ENCODE assay signal across 9 cellular contexts in genomic region chr17:21289902-21290571, GRCh38. TPM values are rescaled to one million over a fixed set of nuclear protein-coding genes. Genes with fewer than 3 reads are reported as not detected.
DNase-seq lines count a peak whose midpoint lies in the region; ATAC-seq and TF ChIP-seq lines count a peak whose summit lies in the region.
"Had no signal": no experiment of that assay in that cellular context is flagged by ENCODE, and none has a peak within 500 bp of the region (broad histone marks: within the 10 kb centered on the region; RNA-seq: fewer than 3 reads in every experiment).

No MANE protein-coding gene starts in this region.

- H3K27me3 ChIP-seq in A673 (replicated peaks; ENCODE audit: insufficient read depth, low read depth, low read length, poor library complexity) (no peaks in the 10 kb centered on the region), HL-60 (ENCODE audit: insufficient read depth, poor library complexity, severe bottlenecking) (no peaks in the 10 kb centered on the region), body of pancreas (no peaks in the 10 kb centered on the region), muscle layer of colon (ENCODE audit: control insufficient read depth in 1 of 2, insufficient read depth in 2 of 2, low read length in 2 of 2) (no peaks in the 10 kb centered on the region)

- H3K4me3 ChIP-seq in A673 (ENCODE audit: low read depth, low read length, poor library complexity, severe bottlenecking), result no peak overlapping the region
- H3K4me3 ChIP-seq in HL-60 (replicated peaks; ENCODE audit: insufficient read depth, low read length), result no peak overlapping the region
- no peak overlapping the region for H3K4me3 ChIP-seq in body of pancreas
- no peak overlapping the region for H3K4me3 ChIP-seq in muscle layer of colon (ENCODE audit: low read depth in 1 of 2, low read length in 2 of 2)

- H3K4me1 ChIP-seq in A673 (ENCODE audit: insufficient read depth, low read length, poor library complexity, severe bottlenecking) (peaks cover 25% of the 10 kb centered on the region), body of pancreas (peaks cover 62% of the 10 kb centered on the region), muscle layer of colon (ENCODE audit: insufficient read depth, low read length) (peaks cover 60% of the 10 kb centered on the region)

- BruUV-seq in A673 (replicated peaks; lab: Mats Ljungman, UMichigan), result no TSS peak

- H3K27ac ChIP-seq in A673 (ENCODE audit: low read depth, low read length, poor library complexity, severe bottlenecking) (peak overlapping the region; percentile 94), HL-60 (replicated peaks) (peak overlapping the region; percentile 97), body of pancreas (peak overlapping the region; percentile 96 to 99 (median 97)), muscle layer of colon (ENCODE audit: low read depth, low read length) (peak overlapping the region; percentile 63)

- TF ChIP-seq CTCF in A673 (conservative IDR thresholded peaks at IDR 0.05; ENCODE audit: low read depth, low read length), result no peak
- no peak for TF ChIP-seq CTCF in HL-60 (IDR thresholded peaks at IDR 0.05; ENCODE audit: insufficient read depth, low read length)
- peak in 3 of 7 experiments; percentile 6 to 12 (median 10) for TF ChIP-seq CTCF in body of pancreas (IDR thresholded peaks at IDR 0.05)

- H3K36me3 ChIP-seq in A673 (ENCODE audit: insufficient read depth, low read length, poor library complexity, severe bottlenecking) (no peaks in the 10 kb centered on the region), body of pancreas (replicated peaks in 1 of 2; ENCODE audit: insufficient read depth in 1 of 2, low read depth in 2 of 2) (no peaks in the 10 kb centered on the region), muscle layer of colon (ENCODE audit: insufficient read depth, low read length) (no peaks in the 10 kb centered on the region)

- no peak overlapping the region for H3K9ac ChIP-seq in muscle layer of colon (ENCODE audit: low read length)

- ATAC-seq in body of pancreas, result no peak
- ATAC-seq in GM19452 (IDR thresholded peaks at IDR 0.05; ENCODE audit: unreplicated experiment), result no peak
- ATAC-seq in HG02571 (IDR thresholded peaks at IDR 0.05; ENCODE audit: unreplicated experiment), result no peak

- 24 to 29% methylated on average over 11 to 17 of the region's 18 CpGs for WGBS in body of pancreas, 2 donors

- CTCF ChIA-PET in A673 (lab: Charles Lee), result no interaction called here

- POLR2A ChIA-PET in A673 (lab: Charles Lee; ENCODE audit: low non-redundant PET), result no interaction called here

- no peak for DNase-seq in A673 (ENCODE audit: low spot score)
- DNase-seq in HL-60 (ENCODE audit: low read depth in 1 of 2, low spot score in 1 of 2), result no peak
- peak; percentile 48 to 80 (median 67) for DNase-seq in body of pancreas
- no peak for DNase-seq in DMS153 (lab: John Stamatoyannopoulos, UW)
- DNase-seq in NCI-H146 treated with DMSO at 0.1 percent for 48 hours (lab: John Stamatoyannopoulos, UW; ENCODE audit: unreplicated experiment), result no peak
- DNase-seq: NCI-H1417 treated with DMSO at 0.1 percent for 48 hours had no signal

- TF ChIP-seq POLR2A in body of pancreas (IDR thresholded peaks at IDR 0.05), result no peak

- intact Hi-C loops in A673 (cut with micrococcal nuclease; ENCODE audit: unreplicated experiment), result no loop called here
- intact Hi-C loops in body of pancreas (cut with DNase I), result no loop called here

- peaks cover 6% of the 10 kb centered on the region for H3K9me3 ChIP-seq in A673 (ENCODE audit: low read depth, low read length, poor library complexity, severe bottlenecking)
- H3K9me3 ChIP-seq in body of pancreas, result no peaks in the 10 kb centered on the region
- no peaks in the 10 kb centered on the region for H3K9me3 ChIP-seq in muscle layer of colon (ENCODE audit: low read length)

RNA-seq across cellular contexts. Expression of gene MAP2K3, which starts 5.5 kb away (rescaled TPM):
- total RNA-seq in A673 (2021), result 39.0 and 44.0 TPM in 2 replicates
- total RNA-seq in body of pancreas, result 10 to 100 TPM; 15.3 to 48.1 TPM

RNA-seq across cellular contexts. Expression of gene NATD1, which starts 36.8 kb away (rescaled TPM):
- total RNA-seq in A673 (2021), result 0.75 and 2.3 TPM in 2 replicates
- 1 to 10 TPM; 2.6 to 7.0 TPM for total RNA-seq in body of pancreas

Comparison
In these comparisons a context has a peak if more than half of its experiments do, and no peak if none do; other contexts are left out.
1. DNase-seq: peak in body of pancreas (4 of 4); none in A673 (single experiment), HL-60 (0 of 2), DMS153 (single experiment) and NCI-H146 treated with DMSO at 0.1 percent for 48 hours (single experiment).
2. Peak in every context shown above with its lines, with median percentiles within 50 percentile points of each other: H3K27ac ChIP-seq.